Comparison of ENCODE assay signal across 13 cellular contexts in the genomic region with DNA sequence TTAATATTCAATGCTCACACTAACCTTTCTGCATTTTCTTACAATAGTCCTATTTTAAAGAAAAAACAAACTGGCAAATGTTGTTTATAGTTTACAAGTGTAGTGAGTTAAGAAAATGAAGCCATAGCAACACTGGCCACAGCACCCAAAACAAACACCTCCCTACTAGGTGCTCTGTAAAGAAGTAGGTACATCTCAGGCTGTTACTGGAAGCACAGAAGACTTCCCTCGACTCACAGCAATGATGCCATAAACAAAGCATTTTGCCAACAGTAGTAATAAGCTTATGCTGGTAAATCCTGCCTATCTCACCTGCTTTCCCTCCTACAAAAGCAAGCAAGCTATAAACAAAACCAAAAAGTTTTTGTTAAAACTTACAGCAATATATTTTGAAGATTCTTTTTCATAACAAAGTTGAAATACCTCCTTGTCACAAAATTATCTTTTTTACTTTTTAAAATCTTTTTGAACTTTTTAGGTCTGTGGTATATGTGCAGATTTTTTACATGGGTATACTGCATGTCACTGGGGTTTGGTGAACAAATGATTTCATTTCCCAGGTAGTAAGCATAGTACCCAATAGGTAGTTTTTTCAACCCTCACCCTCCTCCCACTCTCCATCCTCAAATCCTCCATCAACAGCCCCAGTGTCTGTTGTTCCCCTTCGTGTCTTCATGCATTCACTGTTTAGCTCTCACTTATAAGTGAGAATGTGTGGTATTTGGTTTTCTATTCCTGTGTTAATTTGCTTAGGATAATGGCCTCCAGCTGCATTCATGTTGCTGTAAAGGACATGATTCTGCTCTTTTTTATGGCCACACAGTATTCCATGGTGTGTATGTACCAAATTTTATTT. TPM values are rescaled to one million over a fixed set of nuclear protein-coding genes. Genes with fewer than 3 reads are reported as not detected.
DNase-seq lines count a peak whose midpoint lies in the region; ATAC-seq and TF ChIP-seq lines count a peak whose summit lies in the region.
"Had no signal": no experiment of that assay in that cellular context is flagged by ENCODE, and none has a peak within 500 bp of the region (broad histone marks: within the 10 kb centered on the region; RNA-seq: fewer than 3 reads in every experiment).

No MANE protein-coding gene starts in this region.

- POLR2A ChIA-PET in MCF 10A (lab: Yijun Ruan, JAX) = interaction anchor here (0.6 to 5.3 kb wide), 14 partner anchors 12 to 768 kb away, joined by 3 to 182 read pairs (median 5); a partner anchor contains a TSS

- H3K36me3 ChIP-seq in mammary epithelial cell (ENCODE audit: insufficient read depth, low read length) (no peaks in the 10 kb centered on the region), HUES48 (ENCODE audit: control insufficient read depth, insufficient read depth, low read length) (0 out of 2 replicates have a peak, but pooled peaks cover 5% of the 10 kb centered on the region)

- no peaks in the 10 kb centered on the region for H3K9me3 Mint-ChIP-seq in MCF 10A (ENCODE audit: unreplicated experiment)
- H3K9me3 Mint-ChIP-seq: stimulated activated naive B cell treated with anti-CD40 and anti-IgM and Interleukin-4, amounts not matched to agents 10 μg/mL and 1 μg/mL and 100 μg/mL, for 72 hours had no signal

- no peak for ATAC-seq in GM19452 (IDR thresholded peaks at IDR 0.05; ENCODE audit: unreplicated experiment)

- TF ChIP-seq CTCF in MCF 10A (IDR thresholded peaks at IDR 0.05; ENCODE audit: unreplicated experiment) (no peak), mammary epithelial cell (conservative IDR thresholded peaks at IDR 0.05 in 1 of 2, IDR thresholded peaks at IDR 0.05 in 1 of 2; ENCODE audit: extremely low read depth in 1 of 2, insufficient read depth in 1 of 2, low read depth in 1 of 2, low read length in 2 of 2) (no peak)

- no peak overlapping the region for H3K4me3 Mint-ChIP-seq in MCF 10A (ENCODE audit: unreplicated experiment)
- H3K4me3 Mint-ChIP-seq: activated naive CD8-positive, alpha-beta T cell treated with anti-CD3 and anti-CD28 coated beads, Interleukin-2, amount 10 ng/mL, durations not matched to agents 7 days and 5 days; stimulated activated naive B cell treated with anti-CD40 and anti-IgM and Interleukin-4, amounts not matched to agents 10 μg/mL and 1 μg/mL and 100 μg/mL, for 72 hours had no signal

- peaks cover 8% of the 10 kb centered on the region for H3K36me3 Mint-ChIP-seq in MCF 10A (ENCODE audit: insufficient read depth, unreplicated experiment)

- H3K9ac ChIP-seq in mammary epithelial cell (ENCODE audit: insufficient read depth, low read length) = no peak overlapping the region
- H3K9ac ChIP-seq in HUES48 (ENCODE audit: low read depth, low read length) = no peak overlapping the region

- peak overlapping the region; percentile 5 for H3K27ac Mint-ChIP-seq in MCF 10A (ENCODE audit: low read depth, unreplicated experiment)
- H3K27ac Mint-ChIP-seq: activated naive CD8-positive, alpha-beta T cell treated with anti-CD3 and anti-CD28 coated beads, Interleukin-2, amount 10 ng/mL, durations not matched to agents 7 days and 5 days; stimulated activated naive B cell treated with anti-CD40 and anti-IgM and Interleukin-4, amounts not matched to agents 10 μg/mL and 1 μg/mL and 100 μg/mL, for 72 hours had no signal

- H3K4me3 ChIP-seq in mammary epithelial cell (replicated peaks in 1 of 3; ENCODE audit: insufficient read depth in 1 of 3, low read depth in 2 of 3, low read length in 3 of 3) (no peak overlapping the region), HUES48 (ENCODE audit: low read depth, low read length) (no peak overlapping the region)

- BruUV-seq in MCF 10A (replicated peaks; lab: Mats Ljungman, UMichigan) (no TSS peak), mammary epithelial cell (replicated peaks; lab: Mats Ljungman, UMichigan) (no TSS peak)

- no peaks in the 10 kb centered on the region for H3K4me1 ChIP-seq in mammary epithelial cell (ENCODE audit: insufficient read depth, low read length)
- H3K4me1 ChIP-seq in HUES48 (ENCODE audit: control insufficient read depth, insufficient read depth, low read length) = peaks cover 38% of the 10 kb centered on the region

- no peak overlapping the region for H2AFZ ChIP-seq in mammary epithelial cell (ENCODE audit: low read depth, low read length)

- CTCF ChIA-PET in MCF 10A (lab: Yijun Ruan, JAX) (interaction anchor here (0.6 to 6.3 kb wide), 48 partner anchors 8 to 802 kb away, joined by 3 to 211 read pairs (median 4); a partner anchor contains a TSS), mammary epithelial cell (lab: Charles Lee; ENCODE audit: low non-redundant PET) (interaction anchor here (0.5 to 2.0 kb wide), 4 partner anchors 79 to 218 kb away, joined by 3 to 33 read pairs (median 4); a partner anchor contains a TSS)

- H3K27ac ChIP-seq in mammary epithelial cell (ENCODE audit: insufficient read depth, low read depth, low read length) = no peak overlapping the region
- H3K27ac ChIP-seq in HUES48 (ENCODE audit: low read depth, low read length) = peak overlapping the region; percentile 71

- H3K4me1 Mint-ChIP-seq in MCF 10A (ENCODE audit: insufficient read depth, unreplicated experiment) = peaks cover 5% of the 10 kb centered on the region

- H3K27me3 ChIP-seq in mammary epithelial cell (ENCODE audit: insufficient read depth, low read length) (no peaks in the 10 kb centered on the region), HUES48 (ENCODE audit: control insufficient read depth, insufficient read depth, low read length) (no peaks in the 10 kb centered on the region)

- in situ Hi-C loops in mammary epithelial cell (cut with MboI; ENCODE audit: low sequenced_read_pairs in 2 of 2) = loop anchor here (10.0 to 25.0 kb wide), 2 partner anchors 114 to 116 kb away; a partner anchor contains a TSS

- 64% methylated on average over 2 of the region's 2 CpGs for WGBS in mammary epithelial cell (ENCODE audit: low coverage, missing lambda C conversion rate)

- H3K79me2 ChIP-seq in mammary epithelial cell (ENCODE audit: insufficient read depth, low read length) = peaks cover 66% of the 10 kb centered on the region

- H3K9me3 ChIP-seq in mammary epithelial cell (replicated peaks; ENCODE audit: insufficient read depth, low read length) = no peaks in the 10 kb centered on the region
- H3K9me3 ChIP-seq in HUES48 (ENCODE audit: control insufficient read depth, insufficient read depth, low read length) = no peaks in the 10 kb centered on the region

- intact Hi-C loops in MCF 10A (cut with micrococcal nuclease) (loop anchor here (1.0 to 5.0 kb wide), 5 partner anchors 53 to 244 kb away; a partner anchor contains a TSS), mammary epithelial cell (cut with micrococcal nuclease) (loop anchor here (1.0 to 5.0 kb wide), 5 partner anchors 53 to 239 kb away; no protein-coding TSS in a partner anchor), posterior cingulate gyrus (cut with DNase I) (loop anchor here (1.0 to 2.0 kb wide), 2 partner anchors 28 to 119 kb away; a partner anchor contains a TSS), cardiac septum (cut with DNase I) (no loop called here)

- DNase-seq in MCF 10A (ENCODE audit: unreplicated experiment) (no peak), mammary epithelial cell (no peak), astrocyte of the hippocampus (ENCODE audit: low read depth, low spot score) (peak; percentile 13), superior temporal gyrus (ENCODE audit: extremely low spot score) (peak; percentile 25), posterior cingulate gyrus (no peak), cardiac septum (ENCODE audit: low spot score) (no peak)
- DNase-seq: activated CD8-positive, alpha-beta memory T cell treated with anti-CD3 and anti-CD28 coated beads for 24 hours; activated naive CD8-positive, alpha-beta T cell treated with anti-CD3 and anti-CD28 coated beads, Interleukin-2, amount 10 ng/mL, durations not matched to agents 7 days and 5 days; NCI-H510A; stimulated activated CD4-positive, alpha-beta T cell treated with anti-CD3 and anti-CD28 coated beads, Interleukin-4, amount 100 ng/mL, for 24 hours; stimulated activated naive B cell treated with anti-CD40 and anti-IgM and Interleukin-4, amounts not matched to agents 10 μg/mL and 1 μg/mL and 100 μg/mL, for 72 hours had no signal

- H4K20me1 ChIP-seq in mammary epithelial cell (ENCODE audit: insufficient read depth, low read length) = no peaks in the 10 kb centered on the region

- H3K27me3 Mint-ChIP-seq in MCF 10A (ENCODE audit: insufficient read depth, unreplicated experiment) = no peaks in the 10 kb centered on the region
- H3K27me3 Mint-ChIP-seq: activated naive CD8-positive, alpha-beta T cell treated with anti-CD3 and anti-CD28 coated beads, Interleukin-2, amount 10 ng/mL, durations not matched to agents 7 days and 5 days; stimulated activated naive B cell treated with anti-CD40 and anti-IgM and Interleukin-4, amounts not matched to agents 10 μg/mL and 1 μg/mL and 100 μg/mL, for 72 hours had no signal

- dilution Hi-C loops in mammary epithelial cell (cut with HindIII; ENCODE audit: low sequenced_read_pairs) = no loop called here

- no peak overlapping the region for H3K4me2 ChIP-seq in mammary epithelial cell (ENCODE audit: insufficient read depth, low read depth, low read length)

RNA-seq across cellular contexts. Expression of a gene that starts 28.4 kb away (rescaled TPM):
- total RNA-seq in MCF 10A (2022) (65.5 and 68.5 TPM in 2 replicates), mammary epithelial cell (10 to 100 TPM; 34.8 to 51.6 TPM), cardiac septum (62.4 TPM)
- polyA plus RNA-seq in mammary epithelial cell = 25.9 TPM
- polyA minus RNA-seq in mammary epithelial cell = 16.5 TPM

RNA-seq across cellular contexts. Expression of a gene that starts 57.6 kb away (rescaled TPM):
- total RNA-seq in MCF 10A (2022) (41.2 and 46.0 TPM in 2 replicates), mammary epithelial cell (10 to 100 TPM; 24.7 to 37.3 TPM), cardiac septum (48.6 TPM)
- polyA plus RNA-seq in mammary epithelial cell = 44.4 TPM
- 83.4 TPM for polyA minus RNA-seq in mammary epithelial cell

Comparison
In these comparisons a context has a peak if more than half of its experiments do, and no peak if none do; other contexts are left out.
1. DNase-seq: peak in astrocyte of the hippocampus (single experiment) and superior temporal gyrus (single experiment); none in MCF 10A (single experiment), mammary epithelial cell (single experiment), posterior cingulate gyrus (0 of 10) and cardiac septum (single experiment).